37 cellular contexts compared by ENCODE assay signal in genomic region chr9:23752859-23753258, GRCh38.
"Had no signal": no experiment of that assay in that cellular context is flagged by ENCODE, and none has a peak within 500 bp of the region (broad histone marks: within the 10 kb centered on the region; RNA-seq: fewer than 3 reads in every experiment).

No MANE protein-coding gene starts in this region.

- H3K27me3 Mint-ChIP-seq: activated naive CD4-positive, alpha-beta T cell treated with anti-CD3 and anti-CD28 coated beads, Interleukin-2, amount 10 ng/mL, durations not matched to agents 7 days and 5 days; activated naive CD4-positive, alpha-beta T cell treated with anti-CD3 and anti-CD28 coated beads, Interleukin-2, amount 50 U/mL, for 24 hours; activated naive CD8-positive, alpha-beta T cell; activated naive CD8-positive, alpha-beta T cell treated with anti-CD3 and anti-CD28 coated beads for 36 hours; activated naive CD8-positive, alpha-beta T cell treated with anti-CD3 and anti-CD28 coated beads, Interleukin-2, amount 10 ng/mL, durations not matched to agents 7 days and 5 days; activated naive CD8-positive, alpha-beta T cell treated with anti-CD3 and anti-CD28 coated beads, Interleukin-2, amount 50 U/mL, for 24 hours; activated T-cell treated with anti-CD3 and anti-CD28 coated beads, Interleukin-2, amount 50 U/mL, for 24 hours; activated T-helper 17 cell treated with anti-CD3 and anti-CD28 coated beads, Interleukin-2, amount 50 U/mL, for 72 hours; brain; central memory CD8-positive, alpha-beta T cell had no signal

- H3K4me1 ChIP-seq: adrenal gland, ascending aorta, body of pancreas, breast epithelium had no signal

- H3K4me3 Mint-ChIP-seq: activated naive CD4-positive, alpha-beta T cell treated with anti-CD3 and anti-CD28 coated beads for 36 hours; activated naive CD4-positive, alpha-beta T cell treated with anti-CD3 and anti-CD28 coated beads, Interleukin-2, amount 10 ng/mL, durations not matched to agents 7 days and 5 days; activated naive CD4-positive, alpha-beta T cell treated with anti-CD3 and anti-CD28 coated beads, Interleukin-2, amount 50 U/mL, for 24 hours; activated naive CD8-positive, alpha-beta T cell; activated naive CD8-positive, alpha-beta T cell treated with anti-CD3 and anti-CD28 coated beads for 36 hours; activated naive CD8-positive, alpha-beta T cell treated with anti-CD3 and anti-CD28 coated beads, Interleukin-2, amount 10 ng/mL, durations not matched to agents 7 days and 5 days; activated naive CD8-positive, alpha-beta T cell treated with anti-CD3 and anti-CD28 coated beads, Interleukin-2, amount 50 U/mL, for 24 hours; activated T-cell treated with anti-CD3 and anti-CD28 coated beads, Interleukin-2, amount 50 U/mL, for 24 hours; activated T-cell treated with anti-CD3 and anti-CD28 coated beads, Interleukin-2, amount 50 U/mL, for 4 hours; activated T-cell treated with anti-CD3 and anti-CD28 coated beads, Interleukin-2, amount 50 U/mL, for 72 hours; activated T-helper 1 cell treated with anti-CD3 and anti-CD28 coated beads, Interleukin-12 subunit alpha, Interleukin-12 subunit beta, Interleukin-2, Interleukin-4 antibody, amounts not matched to agents 30 ng/mL and 10 ng/mL and 1 ng/mL, durations not matched to agents 14 hours and 24 hours and 36 hours; activated T-helper 17 cell treated with anti-CD3 and anti-CD28 coated beads, Interleukin-2, amount 50 U/mL, for 72 hours; brain; central memory CD8-positive, alpha-beta T cell had no signal

- H3K36me3 ChIP-seq: adrenal gland, ascending aorta, brain microvascular endothelial cell, breast epithelium, cardiac muscle cell had no signal

- H3K27me3 ChIP-seq: adrenal gland, ascending aorta, body of pancreas, brain microvascular endothelial cell, breast epithelium, cardiac muscle cell had no signal

- H3K27ac ChIP-seq: adrenal gland, ascending aorta, body of pancreas, brain microvascular endothelial cell, breast epithelium, cardiac muscle cell had no signal

- DNase-seq: activated effector memory CD4-positive, alpha-beta T cell treated with anti-CD3 and anti-CD28 coated beads, Interleukin-2, amount 50 U/mL, for 16 hours; activated effector memory CD4-positive, alpha-beta T cell treated with Interleukin-2 at 50 U/mL for 16 hours; activated gamma-delta T cell; activated gamma-delta T cell treated with Interleukin-2 at 50 U/mL for 16 hours; activated naive CD4-positive, alpha-beta T cell; activated naive CD4-positive, alpha-beta T cell treated with anti-CD3 and anti-CD28 coated beads for 36 hours; activated naive CD4-positive, alpha-beta T cell treated with anti-CD3 and anti-CD28 coated beads, Interleukin-2, amount 10 ng/mL, durations not matched to agents 7 days and 5 days; activated naive CD4-positive, alpha-beta T cell treated with anti-CD3 and anti-CD28 coated beads, Interleukin-2, amount 50 U/mL, for 16 hours; activated naive CD4-positive, alpha-beta T cell treated with Interleukin-2 at 50 U/mL for 16 hours; activated naive CD8-positive, alpha-beta T cell treated with anti-CD3 and anti-CD28 coated beads for 36 hours; activated naive CD8-positive, alpha-beta T cell treated with anti-CD3 and anti-CD28 coated beads, Interleukin-2, amount 10 ng/mL, durations not matched to agents 7 days and 5 days; activated naive CD8-positive, alpha-beta T cell treated with anti-CD3 and anti-CD28 coated beads, Interleukin-2, amount 50 U/mL, for 24 hours; activated T-cell treated with anti-CD3 and anti-CD28 coated beads, Interleukin-2, amount 50 U/mL, for 24 hours; activated T-cell treated with anti-CD3 and anti-CD28 coated beads, Interleukin-2, amount 50 U/mL, for 4 hours; activated T-cell treated with anti-CD3 and anti-CD28 coated beads, Interleukin-2, amount 50 U/mL, for 48 hours; activated T-cell treated with anti-CD3 and anti-CD28 coated beads, Interleukin-2, amount 50 U/mL, for 72 hours; adrenal gland; amniotic stem cell; amygdala; anterior cingulate cortex; aorta; body of pancreas; brain microvascular endothelial cell; caudate nucleus; central memory CD4-positive, alpha-beta T cell; cerebellar nuclear complex had no signal

- H3K27ac Mint-ChIP-seq: activated naive CD4-positive, alpha-beta T cell treated with anti-CD3 and anti-CD28 coated beads for 36 hours; activated naive CD4-positive, alpha-beta T cell treated with anti-CD3 and anti-CD28 coated beads, Interleukin-2, amount 10 ng/mL, durations not matched to agents 7 days and 5 days; activated naive CD4-positive, alpha-beta T cell treated with anti-CD3 and anti-CD28 coated beads, Interleukin-2, amount 50 U/mL, for 24 hours; activated naive CD4-positive, alpha-beta T cell treated with anti-CD3 and anti-CD28 coated beads, Interleukin-2, amount 50 U/mL, for 72 hours; activated naive CD8-positive, alpha-beta T cell; activated naive CD8-positive, alpha-beta T cell treated with anti-CD3 and anti-CD28 coated beads for 36 hours; activated naive CD8-positive, alpha-beta T cell treated with anti-CD3 and anti-CD28 coated beads, Interleukin-2, amount 10 ng/mL, durations not matched to agents 7 days and 5 days; activated naive CD8-positive, alpha-beta T cell treated with anti-CD3 and anti-CD28 coated beads, Interleukin-2, amount 50 U/mL, for 24 hours; activated T-cell treated with anti-CD3 and anti-CD28 coated beads, Interleukin-2, amount 50 U/mL, for 24 hours; activated T-cell treated with anti-CD3 and anti-CD28 coated beads, Interleukin-2, amount 50 U/mL, for 72 hours; activated T-helper 1 cell treated with anti-CD3 and anti-CD28 coated beads, Interleukin-12 subunit alpha, Interleukin-12 subunit beta, Interleukin-2, Interleukin-4 antibody, amounts not matched to agents 30 ng/mL and 10 ng/mL and 1 ng/mL, durations not matched to agents 14 hours and 24 hours and 36 hours; activated T-helper 17 cell treated with anti-CD3 and anti-CD28 coated beads, Interleukin-2, amount 50 U/mL, for 72 hours; activated T-helper 2 cell treated with anti-CD3 and anti-CD28 coated beads, Interferon-gamma antibody, Interleukin-2, Interleukin-4, amounts not matched to agents 10 μg/mL and 5 μg/mL and 100 μg/mL, durations not matched to agents 14 hours and 24 hours and 36 hours; brain had no signal

- ATAC-seq: activated naive CD4-positive, alpha-beta T cell treated with anti-CD3 and anti-CD28 coated beads, Interleukin-2, amount 50 U/mL, for 72 hours; activated naive CD8-positive, alpha-beta T cell treated with anti-CD3 and anti-CD28 coated beads, Interleukin-2, amount 50 U/mL, for 24 hours; activated T-cell treated with anti-CD3 and anti-CD28 coated beads, Interleukin-2, amount 50 U/mL, for 4 hours; activated T-cell treated with anti-CD3 and anti-CD28 coated beads, Interleukin-2, amount 50 U/mL, for 72 hours; activated T-helper 17 cell treated with anti-CD3 and anti-CD28 coated beads, Interleukin-2, amount 50 U/mL, for 72 hours; body of pancreas had no signal

- H3K9me3 ChIP-seq: adrenal gland, ascending aorta, body of pancreas, breast epithelium had no signal

- H3K36me3 Mint-ChIP-seq: activated naive CD4-positive, alpha-beta T cell treated with anti-CD3 and anti-CD28 coated beads, Interleukin-2, amount 10 ng/mL, durations not matched to agents 7 days and 5 days; activated naive CD4-positive, alpha-beta T cell treated with anti-CD3 and anti-CD28 coated beads, Interleukin-2, amount 50 U/mL, for 24 hours; activated naive CD8-positive, alpha-beta T cell; activated naive CD8-positive, alpha-beta T cell treated with anti-CD3 and anti-CD28 coated beads for 36 hours; activated naive CD8-positive, alpha-beta T cell treated with anti-CD3 and anti-CD28 coated beads, Interleukin-2, amount 10 ng/mL, durations not matched to agents 7 days and 5 days had no signal

- H3K9me3 Mint-ChIP-seq: brain had no signal

- H3K4me3 ChIP-seq: adrenal gland, ascending aorta, body of pancreas, breast epithelium, cardiac muscle cell had no signal

- H3K4me1 Mint-ChIP-seq: activated naive CD4-positive, alpha-beta T cell treated with anti-CD3 and anti-CD28 coated beads, Interleukin-2, amount 10 ng/mL, durations not matched to agents 7 days and 5 days; activated naive CD4-positive, alpha-beta T cell treated with anti-CD3 and anti-CD28 coated beads, Interleukin-2, amount 50 U/mL, for 24 hours; activated naive CD8-positive, alpha-beta T cell treated with anti-CD3 and anti-CD28 coated beads for 36 hours; activated naive CD8-positive, alpha-beta T cell treated with anti-CD3 and anti-CD28 coated beads, Interleukin-2, amount 10 ng/mL, durations not matched to agents 7 days and 5 days; activated naive CD8-positive, alpha-beta T cell treated with anti-CD3 and anti-CD28 coated beads, Interleukin-2, amount 50 U/mL, for 24 hours; activated T-helper 17 cell treated with anti-CD3 and anti-CD28 coated beads, Interleukin-2, amount 50 U/mL, for 72 hours; central memory CD8-positive, alpha-beta T cell had no signal
